Comparison of ENCODE assay signal across 13 cellular contexts in genomic region chr18:3665187-3665586, GRCh38.
A peak's percentile ranks its signal among the peaks of the same experiment; 100 is the strongest.
DNase-seq lines count a peak whose midpoint lies in the region; ATAC-seq, FAIRE-seq and TF ChIP-seq lines count a peak whose summit lies in the region.
"Had no signal": no experiment of that assay in that cellular context is flagged by ENCODE, and none has a peak within 500 bp of the region (broad histone marks: within the 10 kb centered on the region; RNA-seq: fewer than 3 reads in every experiment).

No MANE protein-coding gene starts in this region.

- no peak overlapping the region for H3K23ac ChIP-seq in mesendoderm (ENCODE audit: low read length)

- RAD21 ChIA-PET in HCT116 (lab: Charles Lee; ENCODE audit: low non-redundant PET in 1 of 2, low total read pairs in 2 of 2, uncharacterized antibody in 2 of 2, unreplicated experiment in 2 of 2): interaction anchor here (0.9 to 2.8 kb wide), 9 partner anchors 41 to 383 kb away, joined by 3 to 16 read pairs (median 5); no protein-coding TSS in a partner anchor

- intact Hi-C loops in HCT116 (cut with micrococcal nuclease): loop anchor here (5.0 kb wide), 1 partner anchor 368 kb away; no protein-coding TSS in a partner anchor

- no peak overlapping the region for H2BK120ac ChIP-seq in mesendoderm (ENCODE audit: low read depth, low read length)

- H3K9ac ChIP-seq in HCT116 (ENCODE audit: low read length) (peak overlapping the region; percentile 65), astrocyte (ENCODE audit: low read length) (no peak overlapping the region), mesendoderm (ENCODE audit: low read length) (no peak overlapping the region)
- H3K9ac ChIP-seq: parathyroid adenoma had no signal

- H3K36me3 ChIP-seq in HCT116 (ENCODE audit: control insufficient read depth in 1 of 2, insufficient read depth in 2 of 2, low read length in 2 of 2): peaks cover 0 to 12% of the 10 kb centered on the region in 2 experiments; a peak in 2 of 4 replicates
- H3K36me3 ChIP-seq in astrocyte (ENCODE audit: insufficient read depth, low read length): no peaks in the 10 kb centered on the region
- no peaks in the 10 kb centered on the region for H3K36me3 ChIP-seq in mesendoderm (ENCODE audit: control insufficient read depth, insufficient read depth, low read length)
- H3K36me3 ChIP-seq in suprapubic skin: no peaks in the 10 kb centered on the region
- H3K36me3 ChIP-seq: lower lobe of right lung had no signal

- H3K4me1 Mint-ChIP-seq in astrocyte (ENCODE audit: low read depth, unreplicated experiment): peaks cover 16% of the 10 kb centered on the region

- H3K27ac ChIP-seq in HCT116 (ENCODE audit: low read depth, low read length): peak overlapping the region; percentile 85
- peak overlapping the region; percentile 67 for H3K27ac ChIP-seq in astrocyte (ENCODE audit: low read depth, low read length)
- peak overlapping the region; percentile 62 for H3K27ac ChIP-seq in mesendoderm (ENCODE audit: low read depth, low read length)
- H3K27ac ChIP-seq in suprapubic skin: peak overlapping the region; percentile 61
- H3K27ac ChIP-seq: parathyroid adenoma had no signal

- peak overlapping the region; percentile 98 for H3K27ac Mint-ChIP-seq in astrocyte (ENCODE audit: unreplicated experiment)
- H3K27ac Mint-ChIP-seq: activated CD8-positive, alpha-beta T cell treated with anti-CD3 and anti-CD28 coated beads, Interleukin-2, amount 10 ng/mL, durations not matched to agents 7 days and 5 days had no signal

- peaks cover 9% of the 10 kb centered on the region for H3K9me3 Mint-ChIP-seq in astrocyte (ENCODE audit: unreplicated experiment)

- H3K79me2 ChIP-seq in HCT116 (ENCODE audit: insufficient read depth, low read length): no peaks in the 10 kb centered on the region
- H3K79me2 ChIP-seq in astrocyte (ENCODE audit: insufficient read depth, low read length): no peaks in the 10 kb centered on the region
- no peaks in the 10 kb centered on the region for H3K79me2 ChIP-seq in mesendoderm (ENCODE audit: control insufficient read depth, insufficient read depth, low read length)
- H3K79me2 ChIP-seq: parathyroid adenoma had no signal

- H3K18ac ChIP-seq in mesendoderm (ENCODE audit: low read length): no peak overlapping the region

- no peak for TF ChIP-seq CTCF in HCT116 (IDR thresholded peaks at IDR 0.05 in 2 of 3, conservative IDR thresholded peaks at IDR 0.05 in 1 of 3; ENCODE audit: borderline replicate concordance in 1 of 3, insufficient read depth in 1 of 3, low read depth in 2 of 3, low read length in 2 of 3)
- no peak for TF ChIP-seq CTCF in astrocyte (IDR thresholded peaks at IDR 0.05; ENCODE audit: insufficient read depth, low read depth, low read length)
- no peak for TF ChIP-seq CTCF in suprapubic skin (IDR thresholded peaks at IDR 0.05)
- no peak for TF ChIP-seq CTCF in GM10248 (IDR thresholded peaks at IDR 0.05; ENCODE audit: control extremely low read depth, extremely low read depth, low read depth, missing control alignments)

- no peaks in the 10 kb centered on the region for H4K20me1 ChIP-seq in HCT116 (ENCODE audit: insufficient read depth)
- H4K20me1 ChIP-seq in astrocyte (ENCODE audit: insufficient read depth, low read length): no peaks in the 10 kb centered on the region

- POLR2A ChIA-PET in HCT116 (lab: Charles Lee) (interaction anchor here (0.7 to 5.7 kb wide), 19 partner anchors 9 to 414 kb away, joined by 3 to 101 read pairs (median 10); partner anchors contain the start of gene TGIF1), GM10248 (lab: Yijun Ruan, JAX) (no interaction called here)

- H3K9me3 ChIP-seq in HCT116 (ENCODE audit: control insufficient read depth in 1 of 2, insufficient read depth in 1 of 2, low read depth in 1 of 2, low read length in 2 of 2) (no peaks in the 10 kb centered on the region), astrocyte (ENCODE audit: insufficient read depth, low read depth, low read length) (no peaks in the 10 kb centered on the region), suprapubic skin (no peaks in the 10 kb centered on the region)
- H3K9me3 ChIP-seq: lower lobe of right lung had no signal

- TF ChIP-seq RAD21 in HCT116 (IDR thresholded peaks at IDR 0.05; ENCODE audit: low read depth): no peak

- H2AFZ ChIP-seq in HCT116 (ENCODE audit: low read depth, low read length, poor library complexity, severe bottlenecking) (no peak overlapping the region), astrocyte (ENCODE audit: low read depth, low read length) (no peak overlapping the region)

- no peak overlapping the region for H4K8ac ChIP-seq in mesendoderm (ENCODE audit: low read depth, low read length)

- no peak overlapping the region for H2AK5ac ChIP-seq in mesendoderm (ENCODE audit: low read length)

- FAIRE-seq in astrocyte (lab: Jason Lieb, UNC): no peak
- FAIRE-seq: HTR-8/SVneo had no signal

- H3K27me3 ChIP-seq in HCT116 (ENCODE audit: insufficient read depth, low read length): no peaks in the 10 kb centered on the region
- H3K27me3 ChIP-seq in astrocyte (ENCODE audit: insufficient read depth, low read length): no peaks in the 10 kb centered on the region
- no peaks in the 10 kb centered on the region for H3K27me3 ChIP-seq in mesendoderm (ENCODE audit: insufficient read depth, low read length, poor library complexity)
- H3K27me3 ChIP-seq in suprapubic skin: no peaks in the 10 kb centered on the region

- no peaks in the 10 kb centered on the region for H3K36me3 Mint-ChIP-seq in astrocyte (ENCODE audit: low read depth, unreplicated experiment)

- H3K4ac ChIP-seq in mesendoderm (ENCODE audit: low read depth, low read length): no peak overlapping the region

- peak overlapping the region; percentile 27 for H3K56ac ChIP-seq in mesendoderm (ENCODE audit: low read length)

- H3K4me3 Mint-ChIP-seq in astrocyte (ENCODE audit: unreplicated experiment): no peak overlapping the region

- CTCF ChIA-PET in HCT116 (lab: Charles Lee) (interaction anchor here (0.6 to 3.9 kb wide), 24 partner anchors 10 to 419 kb away, joined by 3 to 65 read pairs (median 8); partner anchors contain the start of gene MYL12A), GM10248 (lab: Yijun Ruan, JAX) (interaction anchor here (0.6 to 4.3 kb wide), 28 partner anchors 8 to 537 kb away, joined by 3 to 138 read pairs (median 9); no protein-coding TSS in a partner anchor)

- ATAC-seq in HCT116 (no peak), esophagus mucosa (no peak)

- H3K9me2 ChIP-seq in HCT116 (ENCODE audit: insufficient read depth): no peaks in the 10 kb centered on the region

- no peak overlapping the region for H2BK5ac ChIP-seq in mesendoderm (ENCODE audit: low read length)

- TF ChIP-seq EP300 in suprapubic skin (IDR thresholded peaks at IDR 0.05): no peak

- DNase-seq in HCT116 (ENCODE audit: low read depth, low spot score) (no peak), astrocyte (ENCODE audit: low read depth) (no peak), mesendoderm (no peak), suprapubic skin (ENCODE audit: low spot score in 2 of 2) (no peak), islet precursor cell (no peak), GM10248 (ENCODE audit: extremely low spot score) (no peak)
- DNase-seq: activated CD8-positive, alpha-beta T cell treated with anti-CD3 and anti-CD28 coated beads, Interleukin-2, amount 10 ng/mL, durations not matched to agents 7 days and 5 days; amniotic stem cell; NK-92 treated with Interleukin-12 subunit alpha and Interleukin-12 subunit beta, amount 100 ng/mL, for 24 hours had no signal

- no peaks in the 10 kb centered on the region for H3K79me1 ChIP-seq in mesendoderm (ENCODE audit: low read length)

- H3K27me3 Mint-ChIP-seq in astrocyte (ENCODE audit: low read depth, unreplicated experiment): no peaks in the 10 kb centered on the region

- peaks cover 62 to 70% of the 10 kb centered on the region in 2 experiments for H3K4me1 ChIP-seq in HCT116 (ENCODE audit: control insufficient read depth in 1 of 2, insufficient read depth in 2 of 2, low read length in 2 of 2)
- H3K4me1 ChIP-seq in astrocyte (ENCODE audit: insufficient read depth, low read length): peaks cover 12% of the 10 kb centered on the region
- H3K4me1 ChIP-seq in mesendoderm (ENCODE audit: control insufficient read depth, low read depth, low read length): peaks cover 5% of the 10 kb centered on the region
- H3K4me1 ChIP-seq in suprapubic skin: peaks cover 15% of the 10 kb centered on the region
- H3K4me1 ChIP-seq: parathyroid adenoma had no signal

- BruUV-seq in HCT116 (replicated peaks; lab: Mats Ljungman, UMichigan): TSS peak; percentile 94

- peak overlapping the region in 1 of 2 experiments; percentile 28; a peak in 1 of 4 replicates for H3K4me3 ChIP-seq in HCT116 (replicated peaks in 1 of 2; ENCODE audit: low read depth in 1 of 2, low read length in 2 of 2)
- H3K4me3 ChIP-seq in astrocyte (ENCODE audit: insufficient read depth, low read depth, low read length): no peak overlapping the region
- no peak overlapping the region for H3K4me3 ChIP-seq in mesendoderm (ENCODE audit: low read length)
- no peak overlapping the region for H3K4me3 ChIP-seq in suprapubic skin

- H3K4me2 ChIP-seq in HCT116 (ENCODE audit: low read length): peak overlapping the region; percentile 67
- no peak overlapping the region for H3K4me2 ChIP-seq in astrocyte (ENCODE audit: low read length)
- H3K4me2 ChIP-seq in mesendoderm (ENCODE audit: low read length): no peak overlapping the region

- H4K5ac ChIP-seq in mesendoderm (ENCODE audit: low read length): no peak overlapping the region

- WGBS in mesendoderm (ENCODE audit: extremely low coverage, insufficient coverage, low lambda C conversion rate): no CpG with 5 or more reads among the region's 3 CpGs
- 63% methylated on average over 3 of the region's 3 CpGs for WGBS in suprapubic skin

- no peak overlapping the region for H2BK15ac ChIP-seq in mesendoderm (replicated peaks; ENCODE audit: low read depth)

- TF ChIP-seq POLR2A in HCT116 (IDR thresholded peaks at IDR 0.05; ENCODE audit: borderline replicate concordance, extremely low read depth, insufficient read depth, insufficient read length): no peak
- TF ChIP-seq POLR2A in suprapubic skin (IDR thresholded peaks at IDR 0.05): no peak

TF ChIP-seq in HCT116, 20 proteins besides CTCF, POLR2A, EP300 and RAD21 (continues in another document):
- no peak for TF ChIP-seq FOSL1 (IDR thresholded peaks at IDR 0.05; ENCODE audit: low read depth)
- TF ChIP-seq JUND (IDR thresholded peaks at IDR 0.05): no peak
- no peak for TF ChIP-seq EZH2 (IDR thresholded peaks at IDR 0.05)
- no peak for TF ChIP-seq ELF1 (IDR thresholded peaks at IDR 0.05; ENCODE audit: borderline replicate concordance, low read depth)
- no peak for TF ChIP-seq EGR1 (IDR thresholded peaks at IDR 0.05; ENCODE audit: low read depth)
